ENCODE assay signal across 21 cellular contexts in genomic region chr1:213688655-213689054, GRCh38.
"Had no signal": no experiment of that assay in that cellular context is flagged by ENCODE, and none has a peak within 500 bp of the region (broad histone marks: within the 10 kb centered on the region; RNA-seq: fewer than 3 reads in every experiment).

No MANE protein-coding gene starts in this region.

- H3K9me3 ChIP-seq: gastroesophageal sphincter, neutrophil, psoas muscle, right lobe of liver, testis, transverse colon, uterus had no signal

- H3K4me3 Mint-ChIP-seq: dendritic cell treated with granulocyte-macrophage colony-stimulating factor and Interleukin-4, amounts not matched to agents 40 ng/mL and 50 ng/mL, for 4 days; effector memory CD8-positive, alpha-beta T cell; immature natural killer cell; naive thymus-derived CD8-positive, alpha-beta T cell; stimulated activated naive B cell treated with anti-CD40 and anti-IgM and Interleukin-4, amounts not matched to agents 10 μg/mL and 1 μg/mL and 100 μg/mL, for 72 hours; stimulated activated naive CD8-positive, alpha-beta T cell treated with anti-CD3 and anti-CD28 coated beads, Interleukin-15, amount 100 ng/mL, for 72 hours had no signal

- H3K27me3 ChIP-seq: neutrophil, right lobe of liver, testis, transverse colon, uterus had no signal

- ATAC-seq: effector memory CD8-positive, alpha-beta T cell; gastroesophageal sphincter; left ventricle myocardium superior; naive thymus-derived CD8-positive, alpha-beta T cell; psoas muscle; right lobe of liver; stimulated activated naive B cell treated with anti-CD40 and anti-IgM and Interleukin-4, amounts not matched to agents 10 μg/mL and 1 μg/mL and 100 μg/mL, for 72 hours had no signal

- H3K27ac ChIP-seq: gastroesophageal sphincter, neutrophil, psoas muscle, right lobe of liver, testis, uterus had no signal

- H3K4me1 Mint-ChIP-seq: immature natural killer cell; stimulated activated naive B cell treated with anti-CD40 and anti-IgM and Interleukin-4, amounts not matched to agents 10 μg/mL and 1 μg/mL and 100 μg/mL, for 72 hours; stimulated activated naive CD8-positive, alpha-beta T cell treated with anti-CD3 and anti-CD28 coated beads, Interleukin-15, amount 100 ng/mL, for 72 hours had no signal

- DNase-seq: effector memory CD8-positive, alpha-beta T cell; glutamatergic neuron; immature natural killer cell; kidney; left colon; left ventricle myocardium superior; mesendoderm; naive thymus-derived CD8-positive, alpha-beta T cell; psoas muscle; retina; right lobe of liver; stimulated activated CD4-positive, alpha-beta T cell treated with anti-CD3 and anti-CD28 coated beads, Interleukin-4, amount 100 ng/mL, for 24 hours; stimulated activated naive B cell treated with anti-CD40 and anti-IgM and Interleukin-4, amounts not matched to agents 10 μg/mL and 1 μg/mL and 100 μg/mL, for 72 hours; stimulated activated naive CD8-positive, alpha-beta T cell treated with anti-CD3 and anti-CD28 coated beads, Interleukin-15, amount 100 ng/mL, for 72 hours; testis; transverse colon; uterus had no signal

- H3K4me3 ChIP-seq: gastroesophageal sphincter, lung, psoas muscle, right lobe of liver, testis, transverse colon, uterus had no signal

- H3K36me3 ChIP-seq: gastroesophageal sphincter, neutrophil, right lobe of liver, transverse colon, uterus had no signal

- H3K4me1 ChIP-seq: gastroesophageal sphincter, psoas muscle, testis, uterus had no signal

- H3K36me3 Mint-ChIP-seq: immature natural killer cell; naive thymus-derived CD8-positive, alpha-beta T cell; stimulated activated naive B cell treated with anti-CD40 and anti-IgM and Interleukin-4, amounts not matched to agents 10 μg/mL and 1 μg/mL and 100 μg/mL, for 72 hours had no signal

- H3K27me3 Mint-ChIP-seq: dendritic cell treated with granulocyte-macrophage colony-stimulating factor and Interleukin-4, amounts not matched to agents 40 ng/mL and 50 ng/mL, for 4 days; effector memory CD8-positive, alpha-beta T cell; stimulated activated naive B cell treated with anti-CD40 and anti-IgM and Interleukin-4, amounts not matched to agents 10 μg/mL and 1 μg/mL and 100 μg/mL, for 72 hours; stimulated activated naive CD8-positive, alpha-beta T cell treated with anti-CD3 and anti-CD28 coated beads, Interleukin-15, amount 100 ng/mL, for 72 hours had no signal

- H3K27ac Mint-ChIP-seq: dendritic cell treated with granulocyte-macrophage colony-stimulating factor and Interleukin-4, amounts not matched to agents 40 ng/mL and 50 ng/mL, for 4 days; effector memory CD8-positive, alpha-beta T cell; immature natural killer cell; stimulated activated naive B cell treated with anti-CD40 and anti-IgM and Interleukin-4, amounts not matched to agents 10 μg/mL and 1 μg/mL and 100 μg/mL, for 72 hours had no signal
